Comparison of ENCODE assay signal across 14 cellular contexts in genomic region chr14:69572634-69573135, GRCh38. TPM values are rescaled to one million over a fixed set of nuclear protein-coding genes. Genes with fewer than 3 reads are reported as not detected.
DNase-seq lines count a peak whose midpoint lies in the region; ATAC-seq, FAIRE-seq and TF ChIP-seq lines count a peak whose summit lies in the region.
"Had no signal": no experiment of that assay in that cellular context is flagged by ENCODE, and none has a peak within 500 bp of the region (broad histone marks: within the 10 kb centered on the region; RNA-seq: fewer than 3 reads in every experiment).

No MANE protein-coding gene starts in this region.

- TF ChIP-seq CTCF in A549 (IDR thresholded peaks at IDR 0.05) (no peak), body of pancreas (IDR thresholded peaks at IDR 0.05) (no peak), psoas muscle (IDR thresholded peaks at IDR 0.05) (no peak)

- H3K9me3 ChIP-seq in A549 (no peaks in the 10 kb centered on the region), body of pancreas (no peaks in the 10 kb centered on the region), psoas muscle (no peaks in the 10 kb centered on the region)

- peak overlapping the region; percentile 45 for H3K4me3 ChIP-seq in A549
- H3K4me3 ChIP-seq in body of pancreas = no peak overlapping the region
- peak overlapping the region; percentile 66 for H3K4me3 ChIP-seq in psoas muscle
- H3K4me3 ChIP-seq: K562 had no signal

- DNase-seq in A549 (ENCODE audit: low read depth in 1 of 2, low spot score in 1 of 2) (peak in 1 of 2 experiments; percentile 23), ELF-1 (ENCODE audit: low read depth, low spot score) (peak; percentile 52), body of pancreas (no peak), psoas muscle (no peak), anterior cingulate cortex (lab: John Stamatoyannopoulos, UW) (no peak), nucleus accumbens (lab: John Stamatoyannopoulos, UW) (no peak), urothelium cell line (ENCODE audit: low spot score) (no peak)
- DNase-seq: activated CD4-positive, alpha-beta T cell treated with anti-CD3 and anti-CD28 coated beads, Interleukin-2, amount 50 U/mL, for 4 hours; foreskin melanocyte; NCI-H2171 treated with DMSO at 0.1 percent for 48 hours; SIG-M5; stimulated activated CD4-positive, alpha-beta T cell treated with anti-CD3 and anti-CD28 coated beads, Interleukin-12 subunit alpha, Interleukin-12 subunit beta, amount 100 ng/mL, for 4 hours had no signal

- CTCF ChIA-PET in A549 (lab: Yijun Ruan, JAX) = interaction anchor here (0.7 to 8.4 kb wide), 17 partner anchors 10 to 709 kb away, joined by 3 to 169 read pairs (median 7); no protein-coding TSS in a partner anchor

- no peak for TF ChIP-seq EP300 in A549 (IDR thresholded peaks at IDR 0.05)

- WGBS in A549 (ENCODE audit: missing lambda C conversion rate) = 58% methylated on average over 24 of the region's 66 CpGs
- WGBS in body of pancreas, 2 donors = 23% methylated on average over 45 of the region's 66 CpGs; no CpG with 5 or more reads in 1 of the 2 donors
- 14 to 25% (median 24%) methylated on average over 52 to 66 of the region's 66 CpGs for WGBS in psoas muscle, 3 donors

- no peak for FAIRE-seq in A549 (lab: Jason Lieb, UNC)
- FAIRE-seq in urothelium cell line (lab: Jason Lieb, UNC) = no peak
- FAIRE-seq: K562 had no signal

- TF ChIP-seq POLR2A in A549 (IDR thresholded peaks at IDR 0.05; ENCODE audit: low read length) (no peak), body of pancreas (IDR thresholded peaks at IDR 0.05) (no peak)

- POLR2A ChIA-PET in A549 (lab: Yijun Ruan, JAX) = no interaction called here

- H3K4me1 ChIP-seq in A549 (peaks cover 25% of the 10 kb centered on the region; the same call in 2 of the 3 replicates), body of pancreas (peaks cover 32% of the 10 kb centered on the region), psoas muscle (peaks cover 29% of the 10 kb centered on the region)

- intact Hi-C loops in body of pancreas (cut with DNase I) (no loop called here), psoas muscle (cut with DNase I) (loop anchor here (5.0 kb wide), 2 partner anchors 35 to 330 kb away; no protein-coding TSS in a partner anchor)

- H3K36me3 ChIP-seq in body of pancreas (replicated peaks in 1 of 2; ENCODE audit: insufficient read depth in 1 of 2, low read depth in 2 of 2) (no peaks in the 10 kb centered on the region), psoas muscle (ENCODE audit: insufficient read depth in 1 of 2, low read depth in 1 of 2) (no peaks in the 10 kb centered on the region)

- no peak for TF ChIP-seq RAD21 in A549 (conservative IDR thresholded peaks at IDR 0.05 in 1 of 2, IDR thresholded peaks at IDR 0.05 in 1 of 2)

- H3K27ac ChIP-seq in A549 (no peak overlapping the region), body of pancreas (no peak overlapping the region), psoas muscle (no peak overlapping the region)

- no peak; a peak in 1 of 6 replicates for ATAC-seq in A549
- peak; percentile 6 for ATAC-seq in body of pancreas
- no peak for ATAC-seq in psoas muscle
- no peak for ATAC-seq in GM19452 (IDR thresholded peaks at IDR 0.05; ENCODE audit: unreplicated experiment)

- H3K27me3 ChIP-seq in body of pancreas (peaks cover 0 to 30% of the 10 kb centered on the region in 2 donors), psoas muscle (ENCODE audit: insufficient read depth in 3 of 3, low read length in 2 of 3) (peaks cover 0 to 93% (median 26%) of the 10 kb centered on the region in 3 donors)

- H3K4me2 ChIP-seq in A549 = peak overlapping the region; percentile 81

TF ChIP-seq in A549, 52 proteins besides CTCF, POLR2A, EP300 and RAD21:
- TF ChIP-seq TFCP2L1 (CRISPR knock-in tag; IDR thresholded peaks at IDR 0.05) (no peak), ZSCAN20 (CRISPR knock-in tag; IDR thresholded peaks at IDR 0.05) (no peak), POLR2AphosphoS2 (conservative IDR thresholded peaks at IDR 0.05; ENCODE audit: low read length) (no peak), BCL3 (IDR thresholded peaks at IDR 0.05) (no peak), RCOR1 (IDR thresholded peaks at IDR 0.05; ENCODE audit: low read depth, low read length) (no peak), GATA3 (IDR thresholded peaks at IDR 0.05; ENCODE audit: borderline replicate concordance) (no peak), RFX5 (IDR thresholded peaks at IDR 0.05) (no peak), SMC3 (IDR thresholded peaks at IDR 0.05) (no peak), ZNF302 (CRISPR knock-in tag; IDR thresholded peaks at IDR 0.05) (no peak), EHF (CRISPR knock-in tag; IDR thresholded peaks at IDR 0.05) (no peak)
- TF ChIP-seq, protein P1, sequence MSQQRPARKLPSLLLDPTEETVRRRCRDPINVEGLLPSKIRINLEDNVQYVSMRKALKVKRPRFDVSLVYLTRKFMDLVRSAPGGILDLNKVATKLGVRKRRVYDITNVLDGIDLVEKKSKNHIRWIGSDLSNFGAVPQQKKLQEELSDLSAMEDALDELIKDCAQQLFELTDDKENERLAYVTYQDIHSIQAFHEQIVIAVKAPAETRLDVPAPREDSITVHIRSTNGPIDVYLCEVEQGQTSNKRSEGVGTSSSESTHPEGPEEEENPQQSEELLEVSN (IDR thresholded peaks at IDR 0.05; ENCODE audit: borderline replicate concordance, low read depth) = no peak

RNA-seq across cellular contexts. Expression of gene CCDC177, which starts 2.0 kb away (rescaled TPM):
- polyA plus RNA-seq in A549 (2011; rRNA removed) = not detected in 2 replicates
- polyA plus RNA-seq in A549 (2012; cell fraction: cytosol; rRNA removed) = not detected in 2 replicates
- polyA plus RNA-seq in A549 (2012; cell fraction: nucleus; rRNA removed) = not detected in 2 replicates
- polyA plus RNA-seq in A549 (2017; fragmentation: RNase III; extraction: RNeasy Plus Mini Kit Qiagen cat#74134 plus additional on column Dnase treatment) = not detected in 3 replicates
- polyA minus RNA-seq in A549 (2011; rRNA and poly(A)+ RNA removed) = not detected in 2 replicates
- not detected for total RNA-seq in body of pancreas
- total RNA-seq in psoas muscle = not detected
- polyA plus RNA-seq in psoas muscle = not detected
- total RNA-seq: K562 had no signal
- polyA plus RNA-seq: K562 had no signal

RNA-seq across cellular contexts. Expression of gene SUSD6, which starts 38.7 kb away (rescaled TPM):
- polyA plus RNA-seq in A549 (2011; rRNA removed) = 7.0 and 7.9 TPM in 2 replicates
- 2.3 and 3.3 TPM in 2 replicates for polyA plus RNA-seq in A549 (2012; cell fraction: cytosol; rRNA removed)
- polyA plus RNA-seq in A549 (2012; cell fraction: nucleus; rRNA removed) = 6.9 and 7.5 TPM in 2 replicates
- polyA plus RNA-seq in A549 (2017; fragmentation: RNase III; extraction: RNeasy Plus Mini Kit Qiagen cat#74134 plus additional on column Dnase treatment) = 4.3 to 4.5 TPM (median 4.5 TPM) in 3 replicates
- polyA minus RNA-seq in A549 (2011; rRNA and poly(A)+ RNA removed) = 8.7 and 9.1 TPM in 2 replicates
- 10 to 100 TPM; 24.6 to 25.1 TPM for total RNA-seq in body of pancreas
- total RNA-seq in psoas muscle = 10 to 100 TPM; 14.9 to 23.4 (median 22.4) TPM
- polyA plus RNA-seq in psoas muscle = 10 to 100 TPM in 2 of 3 donors, 1 to 10 TPM in 1; 6.9 to 13.3 (median 11.7) TPM

Comparison
In these comparisons a context has a peak if more than half of its experiments do, and no peak if none do; other contexts are left out.
1. H3K4me3 ChIP-seq: peak in A549 (single experiment) and psoas muscle (single experiment); none in body of pancreas (0 of 2).